ENCODE assay signal across 1 cellular context in the genomic region with DNA sequence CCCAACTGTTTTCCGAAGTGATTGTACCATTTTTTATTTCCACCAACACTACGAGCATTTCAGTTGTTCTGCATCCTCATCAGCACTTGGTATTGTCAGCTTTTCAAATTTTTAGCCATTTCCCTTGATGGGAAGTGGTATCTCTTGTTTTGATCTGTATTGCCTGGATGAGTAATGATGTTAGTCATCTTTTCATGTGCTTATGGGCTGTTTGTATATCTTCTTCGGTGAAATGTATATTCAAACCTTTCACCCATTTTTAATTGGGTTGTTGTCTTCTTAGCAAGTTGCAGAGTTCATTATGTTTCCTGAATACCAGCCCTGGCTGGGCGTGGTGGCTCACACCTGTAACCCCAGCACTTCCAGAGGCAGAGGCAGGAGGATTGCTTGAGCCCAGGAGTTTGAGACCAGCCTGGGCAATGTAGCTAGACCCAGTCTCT.
TF ChIP-seq lines count a peak whose summit lies in the region.

No MANE protein-coding gene starts in this region.

TF ChIP-seq in K562, 482 proteins besides CTCF, POLR2A, EP300 and RAD21 (continued from another document and continues in another):
- TF ChIP-seq, protein P1, sequence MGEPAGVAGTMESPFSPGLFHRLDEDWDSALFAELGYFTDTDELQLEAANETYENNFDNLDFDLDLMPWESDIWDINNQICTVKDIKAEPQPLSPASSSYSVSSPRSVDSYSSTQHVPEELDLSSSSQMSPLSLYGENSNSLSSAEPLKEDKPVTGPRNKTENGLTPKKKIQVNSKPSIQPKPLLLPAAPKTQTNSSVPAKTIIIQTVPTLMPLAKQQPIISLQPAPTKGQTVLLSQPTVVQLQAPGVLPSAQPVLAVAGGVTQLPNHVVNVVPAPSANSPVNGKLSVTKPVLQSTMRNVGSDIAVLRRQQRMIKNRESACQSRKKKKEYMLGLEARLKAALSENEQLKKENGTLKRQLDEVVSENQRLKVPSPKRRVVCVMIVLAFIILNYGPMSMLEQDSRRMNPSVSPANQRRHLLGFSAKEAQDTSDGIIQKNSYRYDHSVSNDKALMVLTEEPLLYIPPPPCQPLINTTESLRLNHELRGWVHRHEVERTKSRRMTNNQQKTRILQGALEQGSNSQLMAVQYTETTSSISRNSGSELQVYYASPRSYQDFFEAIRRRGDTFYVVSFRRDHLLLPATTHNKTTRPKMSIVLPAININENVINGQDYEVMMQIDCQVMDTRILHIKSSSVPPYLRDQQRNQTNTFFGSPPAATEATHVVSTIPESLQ (CRISPR knock-in tag; IDR thresholded peaks at IDR 0.05), result no peak
- no peak for TF ChIP-seq POLR2AphosphoS5 (IDR thresholded peaks at IDR 0.05; ENCODE audit: control insufficient read depth, insufficient read depth, low read depth, low read length)
- TF ChIP-seq, protein P2, sequence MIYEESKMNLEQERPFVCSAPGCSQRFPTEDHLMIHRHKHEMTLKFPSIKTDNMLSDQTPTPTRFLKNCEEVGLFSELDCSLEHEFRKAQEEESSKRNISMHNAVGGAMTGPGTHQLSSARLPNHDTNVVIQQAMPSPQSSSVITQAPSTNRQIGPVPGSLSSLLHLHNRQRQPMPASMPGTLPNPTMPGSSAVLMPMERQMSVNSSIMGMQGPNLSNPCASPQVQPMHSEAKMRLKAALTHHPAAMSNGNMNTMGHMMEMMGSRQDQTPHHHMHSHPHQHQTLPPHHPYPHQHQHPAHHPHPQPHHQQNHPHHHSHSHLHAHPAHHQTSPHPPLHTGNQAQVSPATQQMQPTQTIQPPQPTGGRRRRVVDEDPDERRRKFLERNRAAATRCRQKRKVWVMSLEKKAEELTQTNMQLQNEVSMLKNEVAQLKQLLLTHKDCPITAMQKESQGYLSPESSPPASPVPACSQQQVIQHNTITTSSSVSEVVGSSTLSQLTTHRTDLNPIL (CRISPR knock-in tag; IDR thresholded peaks at IDR 0.05), result no peak
- no peak for TF ChIP-seq ZNF224 (CRISPR knock-in tag; IDR thresholded peaks at IDR 0.05)
- TF ChIP-seq TFAM (CRISPR knock-in tag; conservative IDR thresholded peaks at IDR 0.05), result no peak
- no peak for TF ChIP-seq HSF4 (CRISPR knock-in tag; IDR thresholded peaks at IDR 0.05; ENCODE audit: borderline replicate concordance)
- TF ChIP-seq, protein P3, sequence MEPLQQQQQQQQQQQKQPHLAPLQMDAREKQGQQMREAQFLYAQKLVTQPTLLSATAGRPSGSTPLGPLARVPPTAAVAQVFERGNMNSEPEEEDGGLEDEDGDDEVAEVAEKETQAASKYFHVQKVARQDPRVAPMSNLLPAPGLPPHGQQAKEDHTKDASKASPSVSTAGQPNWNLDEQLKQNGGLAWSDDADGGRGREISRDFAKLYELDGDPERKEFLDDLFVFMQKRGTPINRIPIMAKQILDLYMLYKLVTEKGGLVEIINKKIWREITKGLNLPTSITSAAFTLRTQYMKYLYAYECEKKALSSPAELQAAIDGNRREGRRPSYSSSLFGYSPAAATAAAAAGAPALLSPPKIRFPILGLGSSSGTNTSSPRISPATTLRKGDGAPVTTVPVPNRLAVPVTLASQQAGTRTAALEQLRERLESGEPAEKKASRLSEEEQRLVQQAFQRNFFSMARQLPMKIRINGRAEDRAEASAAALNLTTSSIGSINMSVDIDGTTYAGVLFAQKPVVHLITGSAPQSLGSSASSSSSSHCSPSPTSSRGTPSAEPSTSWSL (CRISPR knock-in tag; IDR thresholded peaks at IDR 0.05; ENCODE audit: borderline replicate concordance), result no peak
- peak in 1 of 2 experiments; percentile 64 for TF ChIP-seq AFF1 (IDR thresholded peaks at IDR 0.05; ENCODE audit: low read depth in 1 of 2, partially characterized antibody in 2 of 2)
- no peak for TF ChIP-seq NR1H2 (CRISPR knock-in tag; IDR thresholded peaks at IDR 0.05)
- no peak for TF ChIP-seq ZNF165 (CRISPR knock-in tag; IDR thresholded peaks at IDR 0.05; ENCODE audit: borderline replicate concordance)
- TF ChIP-seq PCBP1 (IDR thresholded peaks at IDR 0.05; ENCODE audit: low read depth, low read length, poor library complexity, severe bottlenecking), result no peak
- TF ChIP-seq, protein P4, sequence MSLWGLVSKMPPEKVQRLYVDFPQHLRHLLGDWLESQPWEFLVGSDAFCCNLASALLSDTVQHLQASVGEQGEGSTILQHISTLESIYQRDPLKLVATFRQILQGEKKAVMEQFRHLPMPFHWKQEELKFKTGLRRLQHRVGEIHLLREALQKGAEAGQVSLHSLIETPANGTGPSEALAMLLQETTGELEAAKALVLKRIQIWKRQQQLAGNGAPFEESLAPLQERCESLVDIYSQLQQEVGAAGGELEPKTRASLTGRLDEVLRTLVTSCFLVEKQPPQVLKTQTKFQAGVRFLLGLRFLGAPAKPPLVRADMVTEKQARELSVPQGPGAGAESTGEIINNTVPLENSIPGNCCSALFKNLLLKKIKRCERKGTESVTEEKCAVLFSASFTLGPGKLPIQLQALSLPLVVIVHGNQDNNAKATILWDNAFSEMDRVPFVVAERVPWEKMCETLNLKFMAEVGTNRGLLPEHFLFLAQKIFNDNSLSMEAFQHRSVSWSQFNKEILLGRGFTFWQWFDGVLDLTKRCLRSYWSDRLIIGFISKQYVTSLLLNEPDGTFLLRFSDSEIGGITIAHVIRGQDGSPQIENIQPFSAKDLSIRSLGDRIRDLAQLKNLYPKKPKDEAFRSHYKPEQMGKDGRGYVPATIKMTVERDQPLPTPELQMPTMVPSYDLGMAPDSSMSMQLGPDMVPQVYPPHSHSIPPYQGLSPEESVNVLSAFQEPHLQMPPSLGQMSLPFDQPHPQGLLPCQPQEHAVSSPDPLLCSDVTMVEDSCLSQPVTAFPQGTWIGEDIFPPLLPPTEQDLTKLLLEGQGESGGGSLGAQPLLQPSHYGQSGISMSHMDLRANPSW (CRISPR knock-in tag; IDR thresholded peaks at IDR 0.05), result no peak
- peak; percentile 79 for TF ChIP-seq ADNP (tag; IDR thresholded peaks at IDR 0.05)
- peak; percentile 94 for TF ChIP-seq JUN (IDR thresholded peaks at IDR 0.05; ENCODE audit: borderline replicate concordance, low read depth, low read length)
- no peak for TF ChIP-seq JUN (CRISPR knock-in tag; IDR thresholded peaks at IDR 0.05; ENCODE audit: borderline replicate concordance)
- no peak for TF ChIP-seq ATF2 (CRISPR knock-in tag; IDR thresholded peaks at IDR 0.05)
- TF ChIP-seq, protein P5, sequence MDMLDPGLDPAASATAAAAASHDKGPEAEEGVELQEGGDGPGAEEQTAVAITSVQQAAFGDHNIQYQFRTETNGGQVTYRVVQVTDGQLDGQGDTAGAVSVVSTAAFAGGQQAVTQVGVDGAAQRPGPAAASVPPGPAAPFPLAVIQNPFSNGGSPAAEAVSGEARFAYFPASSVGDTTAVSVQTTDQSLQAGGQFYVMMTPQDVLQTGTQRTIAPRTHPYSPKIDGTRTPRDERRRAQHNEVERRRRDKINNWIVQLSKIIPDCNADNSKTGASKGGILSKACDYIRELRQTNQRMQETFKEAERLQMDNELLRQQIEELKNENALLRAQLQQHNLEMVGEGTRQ (CRISPR knock-in tag; IDR thresholded peaks at IDR 0.05), result no peak
- no peak for TF ChIP-seq NCOA1 (IDR thresholded peaks at IDR 0.05; ENCODE audit: low read depth)
- TF ChIP-seq ESRRB (CRISPR knock-in tag; IDR thresholded peaks at IDR 0.05; ENCODE audit: borderline replicate concordance), result no peak
- TF ChIP-seq ZNF121 (CRISPR knock-in tag; conservative IDR thresholded peaks at IDR 0.05), result peak; percentile 64
- TF ChIP-seq ZNF507 (tag; conservative IDR thresholded peaks at IDR 0.05), result no peak
- no peak for TF ChIP-seq KDM2B (CRISPR knock-in tag; IDR thresholded peaks at IDR 0.05)
- no peak for TF ChIP-seq FOXM1 (IDR thresholded peaks at IDR 0.05; ENCODE audit: low read depth)
- no peak for TF ChIP-seq FOXM1 (CRISPR knock-in tag; IDR thresholded peaks at IDR 0.05; ENCODE audit: low read depth)
- peak; percentile 58 for TF ChIP-seq FOS (IDR thresholded peaks at IDR 0.05; ENCODE audit: extremely low read depth, insufficient read length)
- no peak for TF ChIP-seq U2AF1 (optimal IDR thresholded peaks at IDR 0.05; ENCODE audit: low read depth, low read length)
- TF ChIP-seq SUPT5H (IDR thresholded peaks at IDR 0.05), result no peak
- no peak for TF ChIP-seq HMG20A (CRISPR knock-in tag; conservative IDR thresholded peaks at IDR 0.05)
- no peak; the same call in 1 of the 2 replicates for TF ChIP-seq TEAD4 (IDR thresholded peaks at IDR 0.05; ENCODE audit: low read length)
- no peak for TF ChIP-seq TEAD4 (CRISPR knock-in tag; IDR thresholded peaks at IDR 0.05; ENCODE audit: borderline replicate concordance)
- no peak for TF ChIP-seq SNAPC5 (CRISPR knock-in tag; IDR thresholded peaks at IDR 0.05)
- TF ChIP-seq ID3 (CRISPR knock-in tag; IDR thresholded peaks at IDR 0.05), result no peak
- no peak for TF ChIP-seq ID3 (tag; IDR thresholded peaks at IDR 0.05)
- TF ChIP-seq, protein P6, sequence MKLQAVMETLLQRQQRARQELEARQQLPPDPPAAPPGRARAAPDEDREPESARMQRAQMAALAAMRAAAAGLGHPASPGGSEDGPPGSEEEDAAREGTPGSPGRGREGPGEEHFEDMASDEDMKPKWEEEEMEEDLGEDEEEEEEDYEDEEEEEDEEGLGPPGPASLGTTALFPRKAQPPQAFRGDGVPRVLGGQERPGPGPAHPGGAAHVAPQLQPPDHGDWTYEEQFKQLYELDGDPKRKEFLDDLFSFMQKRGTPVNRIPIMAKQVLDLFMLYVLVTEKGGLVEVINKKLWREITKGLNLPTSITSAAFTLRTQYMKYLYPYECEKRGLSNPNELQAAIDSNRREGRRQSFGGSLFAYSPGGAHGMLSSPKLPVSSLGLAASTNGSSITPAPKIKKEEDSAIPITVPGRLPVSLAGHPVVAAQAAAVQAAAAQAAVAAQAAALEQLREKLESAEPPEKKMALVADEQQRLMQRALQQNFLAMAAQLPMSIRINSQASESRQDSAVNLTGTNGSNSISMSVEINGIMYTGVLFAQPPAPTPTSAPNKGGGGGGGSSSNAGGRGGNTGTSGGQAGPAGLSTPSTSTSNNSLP (IDR thresholded peaks at IDR 0.05; ENCODE audit: borderline replicate concordance, low read depth, low read length), result peak; percentile 50; the same call in 1 of the 2 replicates
- TF ChIP-seq ELF1 (tag; IDR thresholded peaks at IDR 0.05), result no peak
- no peak for TF ChIP-seq VEZF1 (CRISPR knock-in tag; IDR thresholded peaks at IDR 0.05)
- no peak for TF ChIP-seq TBL1XR1 (IDR thresholded peaks at IDR 0.05; ENCODE audit: low read length in 2 of 2)
- no peak for TF ChIP-seq SMAD2 (IDR thresholded peaks at IDR 0.05; ENCODE audit: low read depth, low read length)
- no peak for TF ChIP-seq ZBED1 (IDR thresholded peaks at IDR 0.05)
- TF ChIP-seq DDX20 (tag; IDR thresholded peaks at IDR 0.05; ENCODE audit: low read depth), result no peak
- no peak for TF ChIP-seq NUFIP1 (IDR thresholded peaks at IDR 0.05; ENCODE audit: partially characterized antibody)
- TF ChIP-seq CBFB (CRISPR knock-in tag; IDR thresholded peaks at IDR 0.05), result no peak
- TF ChIP-seq PHB (CRISPR knock-in tag; IDR thresholded peaks at IDR 0.05), result no peak
- no peak for TF ChIP-seq KLF13 (tag; IDR thresholded peaks at IDR 0.05; ENCODE audit: borderline replicate concordance, low read depth)
- TF ChIP-seq SRF (CRISPR knock-in tag; IDR thresholded peaks at IDR 0.05), result no peak
- no peak for TF ChIP-seq TEAD2 (tag; IDR thresholded peaks at IDR 0.05)
- TF ChIP-seq STAT5A (IDR thresholded peaks at IDR 0.05; ENCODE audit: borderline replicate concordance, low read length), result no peak
